33 cellular contexts compared by ENCODE assay signal in genomic region chr1:143717434-143717833, GRCh38.
"Had no signal": no experiment of that assay in that cellular context is flagged by ENCODE, and none has a peak within 500 bp of the region (broad histone marks: within the 10 kb centered on the region; RNA-seq: fewer than 3 reads in every experiment).

No MANE protein-coding gene starts in this region.

- DNase-seq: activated effector memory CD4-positive, alpha-beta T cell treated with anti-CD3 and anti-CD28 coated beads, Interleukin-2, amount 50 U/mL, for 16 hours; activated effector memory CD4-positive, alpha-beta T cell treated with Interleukin-2 at 50 U/mL for 16 hours; activated gamma-delta T cell; activated gamma-delta T cell treated with Interleukin-2 at 50 U/mL for 16 hours; activated naive CD4-positive, alpha-beta T cell; activated naive CD4-positive, alpha-beta T cell treated with anti-CD3 and anti-CD28 coated beads for 36 hours; activated naive CD4-positive, alpha-beta T cell treated with anti-CD3 and anti-CD28 coated beads, Interleukin-2, amount 10 ng/mL, durations not matched to agents 7 days and 5 days; activated naive CD4-positive, alpha-beta T cell treated with anti-CD3 and anti-CD28 coated beads, Interleukin-2, amount 50 U/mL, for 16 hours; activated naive CD4-positive, alpha-beta T cell treated with Interleukin-2 at 50 U/mL for 16 hours; activated naive CD8-positive, alpha-beta T cell treated with anti-CD3 and anti-CD28 coated beads for 36 hours; activated naive CD8-positive, alpha-beta T cell treated with anti-CD3 and anti-CD28 coated beads, Interleukin-2, amount 10 ng/mL, durations not matched to agents 7 days and 5 days; activated naive CD8-positive, alpha-beta T cell treated with anti-CD3 and anti-CD28 coated beads, Interleukin-2, amount 50 U/mL, for 24 hours; activated T-cell treated with anti-CD3 and anti-CD28 coated beads, Interleukin-2, amount 50 U/mL, for 1 hour; activated T-cell treated with anti-CD3 and anti-CD28 coated beads, Interleukin-2, amount 50 U/mL, for 24 hours; activated T-cell treated with anti-CD3 and anti-CD28 coated beads, Interleukin-2, amount 50 U/mL, for 4 hours; activated T-cell treated with anti-CD3 and anti-CD28 coated beads, Interleukin-2, amount 50 U/mL, for 48 hours; activated T-cell treated with anti-CD3 and anti-CD28 coated beads, Interleukin-2, amount 50 U/mL, for 72 hours; adrenal gland; amniotic stem cell; amygdala; anterior cingulate cortex; body of pancreas; brain microvascular endothelial cell; caudate nucleus; central memory CD4-positive, alpha-beta T cell; cerebellar nuclear complex had no signal

- FAIRE-seq: astrocyte, bronchial epithelial cell had no signal

- H3K36me3 ChIP-seq: adrenal gland, ascending aorta, brain microvascular endothelial cell, breast epithelium, cardiac muscle cell had no signal

- H3K9me3 ChIP-seq: adrenal gland, ascending aorta, body of pancreas, breast epithelium had no signal

- H3K27ac ChIP-seq: adrenal gland, ascending aorta, body of pancreas, brain microvascular endothelial cell, breast epithelium, cardiac muscle cell had no signal

- H3K27me3 ChIP-seq: adrenal gland, ascending aorta, brain microvascular endothelial cell, breast epithelium, cardiac muscle cell had no signal

- H3K4me3 ChIP-seq: adrenal gland, ascending aorta, body of pancreas, breast epithelium, cardiac muscle cell had no signal

- ATAC-seq: activated naive CD4-positive, alpha-beta T cell treated with anti-CD3 and anti-CD28 coated beads, Interleukin-2, amount 50 U/mL, for 72 hours; activated naive CD8-positive, alpha-beta T cell treated with anti-CD3 and anti-CD28 coated beads, Interleukin-2, amount 50 U/mL, for 24 hours; activated T-cell treated with anti-CD3 and anti-CD28 coated beads, Interleukin-2, amount 50 U/mL, for 4 hours; activated T-cell treated with anti-CD3 and anti-CD28 coated beads, Interleukin-2, amount 50 U/mL, for 72 hours; activated T-helper 17 cell treated with anti-CD3 and anti-CD28 coated beads, Interleukin-2, amount 50 U/mL, for 72 hours; body of pancreas had no signal

- H3K4me1 ChIP-seq: adrenal gland, ascending aorta, breast epithelium had no signal
